Comparison of ENCODE assay signal across 1 cellular context in the genomic region with DNA sequence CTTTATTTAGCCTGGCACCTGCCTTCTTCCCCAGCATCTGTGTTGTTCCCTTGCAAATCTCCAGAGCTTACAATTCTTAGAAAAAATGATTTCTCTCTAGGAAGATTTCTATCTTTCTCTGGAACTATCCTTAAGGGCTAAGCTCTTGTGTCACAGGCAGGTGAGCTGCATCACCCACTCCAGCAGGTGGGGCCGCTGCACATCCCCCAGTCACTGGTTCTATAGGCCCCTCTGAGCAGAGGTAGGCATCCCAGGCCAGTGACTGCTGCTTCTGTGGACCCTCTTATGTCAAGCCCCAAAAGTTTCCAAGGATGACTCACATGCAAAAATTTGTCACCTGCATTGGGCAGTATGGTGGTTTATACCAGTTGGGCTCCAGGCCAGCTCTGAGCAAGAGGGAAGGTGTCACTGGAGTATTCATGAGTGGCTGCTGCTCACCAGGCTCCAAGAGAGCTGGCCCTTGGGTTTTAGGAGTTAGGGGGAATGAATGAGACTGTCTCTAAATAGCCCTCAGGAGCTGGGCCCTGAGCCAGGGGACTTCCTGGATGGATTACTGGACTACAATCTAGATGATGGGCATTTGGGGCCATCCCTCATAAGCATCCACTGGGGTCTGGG.
TF ChIP-seq lines count a peak whose summit lies in the region.

No MANE protein-coding gene starts in this region.

TF ChIP-seq in GM12891, 5 proteins besides CTCF, POLR2A, EP300 and RAD21:
- TF ChIP-seq TAF1 (IDR thresholded peaks at IDR 0.05; ENCODE audit: low read depth, low read length) (no peak), PAX5 (IDR thresholded peaks at IDR 0.05; ENCODE audit: insufficient read depth, low read length, severe bottlenecking) (no peak), POU2F2 (IDR thresholded peaks at IDR 0.05; ENCODE audit: low read depth, low read length) (no peak), POLR2AphosphoS5 (IDR thresholded peaks at IDR 0.05; ENCODE audit: low read depth, low read length) (no peak), SPI1 (IDR thresholded peaks at IDR 0.05; ENCODE audit: low read depth, low read length) (no peak)
TF ChIP-seq in GM12891: peak in this region for 0.
